8 cellular contexts compared by ENCODE assay signal in the genomic region with DNA sequence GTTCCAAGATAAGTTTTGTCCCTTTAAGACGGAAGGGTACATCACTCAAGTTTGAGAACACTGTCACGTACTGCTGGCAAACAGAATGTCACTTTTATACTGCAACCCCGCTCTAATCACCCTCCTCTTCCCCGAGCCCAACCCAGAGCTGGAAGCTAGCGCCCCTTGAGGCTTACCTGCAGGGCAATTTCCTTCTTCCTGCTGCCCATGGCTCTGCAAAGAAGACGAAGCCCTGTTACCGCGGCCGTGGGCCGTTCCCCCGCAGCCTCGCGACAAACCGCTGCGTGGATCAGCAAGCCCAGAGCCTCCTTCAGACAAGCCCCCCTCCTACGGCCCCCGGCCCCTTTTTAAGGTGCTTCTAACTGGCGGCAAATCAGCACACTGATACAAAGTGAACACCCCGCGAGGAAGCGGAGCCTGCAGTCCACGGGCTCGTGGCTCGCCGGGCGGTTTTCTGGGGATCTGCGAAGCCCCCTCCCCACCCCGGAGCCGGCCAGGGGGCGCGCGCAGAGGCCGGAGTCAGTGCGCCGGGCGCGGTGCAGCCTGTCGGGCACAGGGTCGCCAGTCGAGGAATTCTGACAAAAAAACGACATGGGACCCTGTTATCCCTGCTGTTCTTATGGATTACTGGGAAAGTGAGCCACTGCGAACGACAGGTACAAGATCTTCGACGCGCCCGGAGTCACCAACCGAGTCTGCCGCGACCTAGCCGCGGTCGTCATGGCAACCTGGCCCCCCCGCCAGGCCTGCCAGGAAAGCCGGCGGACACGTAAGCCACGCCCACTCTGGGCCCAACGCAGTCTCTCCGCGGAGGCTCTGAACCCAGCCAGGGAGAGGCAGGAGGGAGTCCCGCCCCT. TPM values are rescaled to one million over a fixed set of nuclear protein-coding genes. Genes with fewer than 3 reads are reported as not detected.
DNase-seq lines count a peak whose midpoint lies in the region; ATAC-seq and TF ChIP-seq lines count a peak whose summit lies in the region.

A gene with protein sequence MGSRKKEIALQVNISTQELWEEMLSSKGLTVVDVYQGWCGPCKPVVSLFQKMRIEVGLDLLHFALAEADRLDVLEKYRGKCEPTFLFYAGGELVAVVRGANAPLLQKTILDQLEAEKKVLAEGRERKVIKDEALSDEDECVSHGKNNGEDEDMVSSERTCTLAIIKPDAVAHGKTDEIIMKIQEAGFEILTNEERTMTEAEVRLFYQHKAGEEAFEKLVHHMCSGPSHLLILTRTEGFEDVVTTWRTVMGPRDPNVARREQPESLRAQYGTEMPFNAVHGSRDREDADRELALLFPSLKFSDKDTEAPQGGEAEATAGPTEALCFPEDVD (minus strand): TSS at position 725 of the 857 bp plus-strand sequence. CDS start 516 bp downstream, at position 209.

- no peaks in the 10 kb centered on the region for H3K9me3 ChIP-seq in T-helper 17 cell (ENCODE audit: control insufficient read depth, low read length, poor library complexity, severe bottlenecking)
- H3K9me3 ChIP-seq in right atrium auricular region, result no peaks in the 10 kb centered on the region
- no peaks in the 10 kb centered on the region for H3K9me3 ChIP-seq in upper lobe of right lung

- no peaks in the 10 kb centered on the region for H3K27me3 Mint-ChIP-seq in T-helper 17 cell
- H3K27me3 Mint-ChIP-seq in progenitor cell of endocrine pancreas, result peaks cover 7% of the 10 kb centered on the region

- H3K27me3 ChIP-seq in right atrium auricular region (no peaks in the 10 kb centered on the region), upper lobe of right lung (no peaks in the 10 kb centered on the region)

- H3K27ac ChIP-seq in angular gyrus (ENCODE audit: low read depth, low read length), result peak within 1 kb of the TSS; percentile 84
- H3K27ac ChIP-seq in right atrium auricular region, result peak within 1 kb of the TSS; percentile 60 to 69
- peak within 1 kb of the TSS; percentile 66 for H3K27ac ChIP-seq in upper lobe of right lung

- peak within 1 kb of the TSS; percentile 91 for H3K4me3 Mint-ChIP-seq in T-helper 17 cell
- H3K4me3 Mint-ChIP-seq in progenitor cell of endocrine pancreas (ENCODE audit: low read depth), result peak within 1 kb of the TSS; percentile 91

- DNase-seq in GM12864 (ENCODE audit: low read depth), result peak; percentile 21
- peak; percentile 99 for DNase-seq in NCI-H146 (lab: John Stamatoyannopoulos, UW)
- peak; percentile 86 to 88 (median 87) for DNase-seq in T-helper 17 cell
- peak; percentile 88 for DNase-seq in right atrium auricular region (ENCODE audit: low spot score)
- peak; percentile 93 for DNase-seq in progenitor cell of endocrine pancreas (ENCODE audit: low spot score, unreplicated experiment)
- DNase-seq in upper lobe of right lung, result peak; percentile 94

- H3K36me3 ChIP-seq in right atrium auricular region (no peaks in the 10 kb centered on the region), upper lobe of right lung (no peaks in the 10 kb centered on the region)

- no peaks in the 10 kb centered on the region for H3K9me3 Mint-ChIP-seq in progenitor cell of endocrine pancreas (ENCODE audit: low read depth)

- ATAC-seq in HG02798 (IDR thresholded peaks at IDR 0.05; ENCODE audit: poor library complexity, unreplicated experiment) (peak; percentile 78), T-helper 17 cell (peak; percentile 89), upper lobe of right lung (peak; percentile 96)

- H3K4me1 ChIP-seq in right atrium auricular region, result peaks cover 0 to 18% of the 10 kb centered on the region in 2 donors
- peaks cover 8% of the 10 kb centered on the region for H3K4me1 ChIP-seq in upper lobe of right lung

- H3K4me1 Mint-ChIP-seq in T-helper 17 cell, result peaks cover 24% of the 10 kb centered on the region
- H3K4me1 Mint-ChIP-seq in progenitor cell of endocrine pancreas (ENCODE audit: low read depth), result peaks cover 6% of the 10 kb centered on the region

- H3K36me3 Mint-ChIP-seq in T-helper 17 cell (ENCODE audit: low read depth) (no peaks in the 10 kb centered on the region), progenitor cell of endocrine pancreas (ENCODE audit: insufficient read depth) (no peaks in the 10 kb centered on the region)

- intact Hi-C loops in upper lobe of right lung (cut with DNase I), result no loop called here

- H3K4me3 ChIP-seq in GM12864 (ENCODE audit: low read depth, low read length), result peak within 1 kb of the TSS; percentile 35
- H3K4me3 ChIP-seq in right atrium auricular region, result peak within 1 kb of the TSS; percentile 67 to 75
- peak within 1 kb of the TSS; percentile 83 for H3K4me3 ChIP-seq in upper lobe of right lung

- H3K27ac Mint-ChIP-seq in T-helper 17 cell (peak within 1 kb of the TSS; percentile 94), progenitor cell of endocrine pancreas (peak within 1 kb of the TSS; percentile 85)

- TF ChIP-seq CTCF in GM12864 (IDR thresholded peaks at IDR 0.05; ENCODE audit: low read depth, low read length, missing control alignments) (peak; percentile 80), right atrium auricular region (IDR thresholded peaks at IDR 0.05) (peak; percentile 33 to 66), progenitor cell of endocrine pancreas (IDR thresholded peaks at IDR 0.05; ENCODE audit: unreplicated experiment) (peak; percentile 73), upper lobe of right lung (IDR thresholded peaks at IDR 0.05) (peak; percentile 60)

RNA-seq across cellular contexts. Expression of the gene that starts here (rescaled TPM):
- total RNA-seq in T-helper 17 cell (under 1 TPM; 0.60 to 0.85 TPM), right atrium auricular region (not detected), progenitor cell of endocrine pancreas (2.3 and 2.4 TPM in 2 replicates), upper lobe of right lung (not detected)

Comparison
In these comparisons a context has a peak if more than half of its experiments do, and no peak if none do; other contexts are left out.
1. Peak in every context shown above with its lines: DNase-seq, ATAC-seq, H3K4me3 ChIP-seq and H3K27ac ChIP-seq.
2. Peak in DNase-seq and ATAC-seq in T-helper 17 cell; RNA of the gene not detected or under 1 TPM.
3. Peak in DNase-seq, H3K4me3 ChIP-seq and H3K27ac ChIP-seq in right atrium auricular region; RNA of the gene not detected or under 1 TPM.
4. Peak in DNase-seq, ATAC-seq, H3K4me3 ChIP-seq and H3K27ac ChIP-seq in upper lobe of right lung; RNA of the gene not detected or under 1 TPM.
5. DNase-seq: peak in every context shown above with its lines; median percentile 99 in NCI-H146; 94 in upper lobe of right lung; 93 in progenitor cell of endocrine pancreas; 88 in right atrium auricular region; 87 in T-helper 17 cell; 21 in GM12864.